In genomic region chr5:170028124-170028523, GRCh38 we compare ENCODE assay signal across 16 cellular contexts. TPM values are rescaled to one million over a fixed set of nuclear protein-coding genes. Genes with fewer than 3 reads are reported as not detected.
"Had no signal": no experiment of that assay in that cellular context is flagged by ENCODE, and none has a peak within 500 bp of the region (broad histone marks: within the 10 kb centered on the region; RNA-seq: fewer than 3 reads in every experiment).

No MANE protein-coding gene starts in this region.

- DNase-seq: activated CD4-positive, alpha-beta T cell treated with anti-CD3 and anti-CD28 coated beads for 1 hour; activated gamma-delta T cell treated with Interleukin-2 at 50 U/mL for 16 hours; amniotic stem cell; gastrocnemius medialis; heart left ventricle; left lung; midbrain; stimulated activated naive CD4-positive, alpha-beta T cell treated with Interleukin-2 at 50 U/mL for 16 hours; substantia nigra; T-helper 2 cell had no signal

- H3K9me3 Mint-ChIP-seq: activated naive CD4-positive, alpha-beta T cell treated with anti-CD3 and anti-CD28 coated beads, Interleukin-2, amount 50 U/mL, for 72 hours had no signal

- H3K9me3 ChIP-seq: gastrocnemius medialis, heart left ventricle, left lung, tibial nerve had no signal

- H3K27ac ChIP-seq: gastrocnemius medialis, heart left ventricle, left lung, tibial nerve, VCaP had no signal

- ATAC-seq: activated naive CD4-positive, alpha-beta T cell treated with anti-CD3 and anti-CD28 coated beads, Interleukin-2, amount 50 U/mL, for 72 hours; gastrocnemius medialis; heart left ventricle; left lung; sciatic nerve had no signal

- H3K4me3 ChIP-seq: gastrocnemius medialis, heart left ventricle, left lung, tibial nerve had no signal

- H3K4me1 ChIP-seq: gastrocnemius medialis, heart left ventricle, left lung, tibial nerve had no signal

- H3K36me3 ChIP-seq: gastrocnemius medialis, tibial nerve had no signal

- H3K27me3 ChIP-seq: gastrocnemius medialis, left lung, tibial nerve had no signal

RNA-seq across cellular contexts. Expression of gene INSYN2B, which starts 47.8 kb away (rescaled TPM):
- total RNA-seq: activated CD8-positive, alpha-beta memory T cell treated with anti-CD3 and anti-CD28 coated beads for 36 hours; activated naive CD4-positive, alpha-beta T cell treated with anti-CD3 and anti-CD28 coated beads, Interleukin-2, amount 50 U/mL, for 72 hours; cardiac septum had no signal
